Comparison of ENCODE assay signal across 17 cellular contexts in the genomic region with DNA sequence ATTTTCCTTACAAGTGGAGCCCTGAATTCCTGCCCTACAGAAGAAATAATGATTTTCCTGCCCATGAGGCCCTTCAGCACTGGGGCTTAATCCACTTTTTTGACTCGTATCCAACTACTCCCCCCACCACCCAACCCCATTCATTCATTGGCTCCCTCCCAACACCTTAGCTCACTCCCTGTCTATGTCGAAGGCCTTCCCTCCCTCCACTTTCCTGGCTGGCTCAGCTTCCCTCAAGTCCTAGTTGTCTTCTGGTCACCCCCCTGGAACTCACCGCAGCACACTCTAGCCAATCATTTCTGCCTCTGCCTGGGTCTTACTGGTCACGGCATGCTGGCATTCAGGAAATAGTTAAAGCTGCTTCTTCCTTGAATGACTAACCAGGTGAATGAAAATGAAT.
DNase-seq lines count a peak whose midpoint lies in the region; TF ChIP-seq lines count a peak whose summit lies in the region.
"Had no signal": no experiment of that assay in that cellular context is flagged by ENCODE, and none has a peak within 500 bp of the region (broad histone marks: within the 10 kb centered on the region; RNA-seq: fewer than 3 reads in every experiment).

No MANE protein-coding gene starts in this region.

- TF ChIP-seq CTCF in choroid plexus epithelial cell (conservative IDR thresholded peaks at IDR 0.05; ENCODE audit: low read depth, low read length), result no peak

- DNase-seq in NCI-H2196 treated with DMSO at 0.1 percent for 48 hours (lab: John Stamatoyannopoulos, UW; ENCODE audit: unreplicated experiment) (peak; percentile 21), NCI-H2196 (lab: John Stamatoyannopoulos, UW; ENCODE audit: unreplicated experiment) (no peak), NCI-H226 (peak; percentile 29), choroid plexus epithelial cell (ENCODE audit: low read depth) (peak; percentile 11), renal cortical epithelial cell (ENCODE audit: low read depth) (peak; percentile 81), RPMI8226 (no peak), SKM-1 (lab: John Stamatoyannopoulos, UW; ENCODE audit: unreplicated experiment) (no peak), AG08395 (ENCODE audit: low spot score) (no peak)
- DNase-seq: activated CD4-positive, CD25-positive, alpha-beta regulatory T cell treated with anti-CD3 and anti-CD28 coated beads, Interleukin-2, amount 50 U/mL, for 72 hours; activated T-cell treated with anti-CD3 and anti-CD28 coated beads, Interleukin-2, amount 50 U/mL, for 4 hours; CD4-positive, CD25-positive, alpha-beta regulatory T cell; KBM-7; NCI-H1436; NCI-H510A treated with DMSO at 0.1 percent for 48 hours; T-helper 17 cell had no signal

- H3K4me3 ChIP-seq in choroid plexus epithelial cell (ENCODE audit: low read depth, low read length), result no peak overlapping the region
- H3K4me3 ChIP-seq: prostate gland, suprapubic skin had no signal

Comparison
In these comparisons a context has a peak if more than half of its experiments do, and no peak if none do; other contexts are left out.
1. DNase-seq: peak in NCI-H2196 treated with DMSO at 0.1 percent for 48 hours (single experiment), NCI-H226 (single experiment), choroid plexus epithelial cell (single experiment) and renal cortical epithelial cell (single experiment); none in NCI-H2196 (single experiment), RPMI8226 (single experiment), SKM-1 (single experiment) and AG08395 (single experiment).